1 cellular context compared by ENCODE assay signal in genomic region chr10:116984202-116984993, GRCh38.
A peak's percentile ranks its signal among the peaks of the same experiment; 100 is the strongest.
TF ChIP-seq lines count a peak whose summit lies in the region.

No MANE protein-coding gene starts in this region.

TF ChIP-seq in HepG2, 621 proteins besides CTCF, POLR2A, EP300 and RAD21 (continued from another document and continues in another):
- TF ChIP-seq PAXIP1 (CRISPR knock-in tag; conservative IDR thresholded peaks at IDR 0.05) (peak; percentile 37; the same call in 1 of the 2 replicates), CBFB (CRISPR knock-in tag; IDR thresholded peaks at IDR 0.05) (no peak), SAFB2 (CRISPR knock-in tag; IDR thresholded peaks at IDR 0.05; ENCODE audit: borderline replicate concordance, low read depth) (no peak), ZBTB14 (CRISPR knock-in tag; IDR thresholded peaks at IDR 0.05) (no peak), ZNF510 (CRISPR knock-in tag; IDR thresholded peaks at IDR 0.05; ENCODE audit: low read depth) (no peak), CAMTA2 (CRISPR knock-in tag; IDR thresholded peaks at IDR 0.05; ENCODE audit: borderline replicate concordance) (no peak), BORCS8-MEF2B (CRISPR knock-in tag; IDR thresholded peaks at IDR 0.05) (no peak), ZNF451 (CRISPR knock-in tag; IDR thresholded peaks at IDR 0.05) (no peak), ARNT2 (CRISPR knock-in tag; IDR thresholded peaks at IDR 0.05; ENCODE audit: low read depth) (no peak), YEATS2 (CRISPR knock-in tag; IDR thresholded peaks at IDR 0.05; ENCODE audit: borderline replicate concordance) (no peak), SP5 (CRISPR knock-in tag; IDR thresholded peaks at IDR 0.05; ENCODE audit: borderline replicate concordance, low read depth) (peak; percentile 50; the same call in 1 of the 2 replicates), ELF4 (CRISPR knock-in tag; IDR thresholded peaks at IDR 0.05; ENCODE audit: borderline replicate concordance) (no peak), PLSCR1 (CRISPR knock-in tag; IDR thresholded peaks at IDR 0.05; ENCODE audit: borderline replicate concordance) (no peak), ZNF737 (CRISPR knock-in tag; IDR thresholded peaks at IDR 0.05; ENCODE audit: borderline replicate concordance) (no peak), MTA1 (CRISPR knock-in tag; IDR thresholded peaks at IDR 0.05; ENCODE audit: borderline replicate concordance) (no peak), RFX3 (CRISPR knock-in tag; IDR thresholded peaks at IDR 0.05) (no peak), NCOA2 (CRISPR knock-in tag; IDR thresholded peaks at IDR 0.05) (peak; percentile 73), ZNF589 (CRISPR knock-in tag; conservative IDR thresholded peaks at IDR 0.05) (no peak), MZF1 (CRISPR knock-in tag; IDR thresholded peaks at IDR 0.05; ENCODE audit: borderline replicate concordance) (no peak), CREM (IDR thresholded peaks at IDR 0.05) (peak; percentile 45; the same call in 1 of the 2 replicates), CREM (CRISPR knock-in tag; IDR thresholded peaks at IDR 0.05) (no peak), ZBTB7B (CRISPR knock-in tag; IDR thresholded peaks at IDR 0.05) (peak; percentile 76; the same call in 1 of the 2 replicates), ZNF331 (CRISPR knock-in tag; IDR thresholded peaks at IDR 0.05) (no peak), NAIF1 (CRISPR knock-in tag; IDR thresholded peaks at IDR 0.05; ENCODE audit: borderline replicate concordance) (no peak), TBX2 (CRISPR knock-in tag; IDR thresholded peaks at IDR 0.05; ENCODE audit: borderline replicate concordance) (peak; percentile 40; the same call in 1 of the 2 replicates), KDM2A (CRISPR knock-in tag; IDR thresholded peaks at IDR 0.05; ENCODE audit: borderline replicate concordance, low read depth) (no peak), PRDM15 (CRISPR knock-in tag; IDR thresholded peaks at IDR 0.05) (no peak), SIX4 (CRISPR knock-in tag; IDR thresholded peaks at IDR 0.05) (no peak), CCAR2 (optimal IDR thresholded peaks at IDR 0.05; ENCODE audit: low read depth, low read length) (no peak)
- TF ChIP-seq, protein P1, sequence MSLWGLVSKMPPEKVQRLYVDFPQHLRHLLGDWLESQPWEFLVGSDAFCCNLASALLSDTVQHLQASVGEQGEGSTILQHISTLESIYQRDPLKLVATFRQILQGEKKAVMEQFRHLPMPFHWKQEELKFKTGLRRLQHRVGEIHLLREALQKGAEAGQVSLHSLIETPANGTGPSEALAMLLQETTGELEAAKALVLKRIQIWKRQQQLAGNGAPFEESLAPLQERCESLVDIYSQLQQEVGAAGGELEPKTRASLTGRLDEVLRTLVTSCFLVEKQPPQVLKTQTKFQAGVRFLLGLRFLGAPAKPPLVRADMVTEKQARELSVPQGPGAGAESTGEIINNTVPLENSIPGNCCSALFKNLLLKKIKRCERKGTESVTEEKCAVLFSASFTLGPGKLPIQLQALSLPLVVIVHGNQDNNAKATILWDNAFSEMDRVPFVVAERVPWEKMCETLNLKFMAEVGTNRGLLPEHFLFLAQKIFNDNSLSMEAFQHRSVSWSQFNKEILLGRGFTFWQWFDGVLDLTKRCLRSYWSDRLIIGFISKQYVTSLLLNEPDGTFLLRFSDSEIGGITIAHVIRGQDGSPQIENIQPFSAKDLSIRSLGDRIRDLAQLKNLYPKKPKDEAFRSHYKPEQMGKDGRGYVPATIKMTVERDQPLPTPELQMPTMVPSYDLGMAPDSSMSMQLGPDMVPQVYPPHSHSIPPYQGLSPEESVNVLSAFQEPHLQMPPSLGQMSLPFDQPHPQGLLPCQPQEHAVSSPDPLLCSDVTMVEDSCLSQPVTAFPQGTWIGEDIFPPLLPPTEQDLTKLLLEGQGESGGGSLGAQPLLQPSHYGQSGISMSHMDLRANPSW (CRISPR knock-in tag; IDR thresholded peaks at IDR 0.05; ENCODE audit: borderline replicate concordance): no peak
- TF ChIP-seq, protein P2, sequence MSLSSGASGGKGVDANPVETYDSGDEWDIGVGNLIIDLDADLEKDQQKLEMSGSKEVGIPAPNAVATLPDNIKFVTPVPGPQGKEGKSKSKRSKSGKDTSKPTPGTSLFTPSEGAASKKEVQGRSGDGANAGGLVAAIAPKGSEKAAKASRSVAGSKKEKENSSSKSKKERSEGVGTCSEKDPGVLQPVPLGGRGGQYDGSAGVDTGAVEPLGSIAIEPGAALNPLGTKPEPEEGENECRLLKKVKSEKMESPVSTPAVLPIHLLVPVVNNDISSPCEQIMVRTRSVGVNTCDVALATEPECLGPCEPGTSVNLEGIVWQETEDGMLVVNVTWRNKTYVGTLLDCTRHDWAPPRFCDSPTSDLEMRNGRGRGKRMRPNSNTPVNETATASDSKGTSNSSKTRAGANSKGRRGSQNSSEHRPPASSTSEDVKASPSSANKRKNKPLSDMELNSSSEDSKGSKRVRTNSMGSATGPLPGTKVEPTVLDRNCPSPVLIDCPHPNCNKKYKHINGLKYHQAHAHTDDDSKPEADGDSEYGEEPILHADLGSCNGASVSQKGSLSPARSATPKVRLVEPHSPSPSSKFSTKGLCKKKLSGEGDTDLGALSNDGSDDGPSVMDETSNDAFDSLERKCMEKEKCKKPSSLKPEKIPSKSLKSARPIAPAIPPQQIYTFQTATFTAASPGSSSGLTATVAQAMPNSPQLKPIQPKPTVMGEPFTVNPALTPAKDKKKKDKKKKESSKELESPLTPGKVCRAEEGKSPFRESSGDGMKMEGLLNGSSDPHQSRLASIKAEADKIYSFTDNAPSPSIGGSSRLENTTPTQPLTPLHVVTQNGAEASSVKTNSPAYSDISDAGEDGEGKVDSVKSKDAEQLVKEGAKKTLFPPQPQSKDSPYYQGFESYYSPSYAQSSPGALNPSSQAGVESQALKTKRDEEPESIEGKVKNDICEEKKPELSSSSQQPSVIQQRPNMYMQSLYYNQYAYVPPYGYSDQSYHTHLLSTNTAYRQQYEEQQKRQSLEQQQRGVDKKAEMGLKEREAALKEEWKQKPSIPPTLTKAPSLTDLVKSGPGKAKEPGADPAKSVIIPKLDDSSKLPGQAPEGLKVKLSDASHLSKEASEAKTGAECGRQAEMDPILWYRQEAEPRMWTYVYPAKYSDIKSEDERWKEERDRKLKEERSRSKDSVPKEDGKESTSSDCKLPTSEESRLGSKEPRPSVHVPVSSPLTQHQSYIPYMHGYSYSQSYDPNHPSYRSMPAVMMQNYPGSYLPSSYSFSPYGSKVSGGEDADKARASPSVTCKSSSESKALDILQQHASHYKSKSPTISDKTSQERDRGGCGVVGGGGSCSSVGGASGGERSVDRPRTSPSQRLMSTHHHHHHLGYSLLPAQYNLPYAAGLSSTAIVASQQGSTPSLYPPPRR (CRISPR knock-in tag; IDR thresholded peaks at IDR 0.05; ENCODE audit: borderline replicate concordance): peak; percentile 48; the same call in 1 of the 2 replicates
- TF ChIP-seq, protein P3, sequence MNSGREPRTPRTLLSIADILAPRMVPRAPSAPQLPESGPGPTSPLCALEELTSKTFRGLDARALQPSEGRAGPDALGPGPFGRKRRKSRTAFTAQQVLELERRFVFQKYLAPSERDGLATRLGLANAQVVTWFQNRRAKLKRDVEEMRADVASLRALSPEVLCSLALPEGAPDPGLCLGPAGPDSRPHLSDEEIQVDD (CRISPR knock-in tag; IDR thresholded peaks at IDR 0.05; ENCODE audit: borderline replicate concordance): no peak
- TF ChIP-seq, protein P4, sequence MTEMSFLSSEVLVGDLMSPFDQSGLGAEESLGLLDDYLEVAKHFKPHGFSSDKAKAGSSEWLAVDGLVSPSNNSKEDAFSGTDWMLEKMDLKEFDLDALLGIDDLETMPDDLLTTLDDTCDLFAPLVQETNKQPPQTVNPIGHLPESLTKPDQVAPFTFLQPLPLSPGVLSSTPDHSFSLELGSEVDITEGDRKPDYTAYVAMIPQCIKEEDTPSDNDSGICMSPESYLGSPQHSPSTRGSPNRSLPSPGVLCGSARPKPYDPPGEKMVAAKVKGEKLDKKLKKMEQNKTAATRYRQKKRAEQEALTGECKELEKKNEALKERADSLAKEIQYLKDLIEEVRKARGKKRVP (CRISPR knock-in tag; IDR thresholded peaks at IDR 0.05): no peak
- TF ChIP-seq, protein P5, sequence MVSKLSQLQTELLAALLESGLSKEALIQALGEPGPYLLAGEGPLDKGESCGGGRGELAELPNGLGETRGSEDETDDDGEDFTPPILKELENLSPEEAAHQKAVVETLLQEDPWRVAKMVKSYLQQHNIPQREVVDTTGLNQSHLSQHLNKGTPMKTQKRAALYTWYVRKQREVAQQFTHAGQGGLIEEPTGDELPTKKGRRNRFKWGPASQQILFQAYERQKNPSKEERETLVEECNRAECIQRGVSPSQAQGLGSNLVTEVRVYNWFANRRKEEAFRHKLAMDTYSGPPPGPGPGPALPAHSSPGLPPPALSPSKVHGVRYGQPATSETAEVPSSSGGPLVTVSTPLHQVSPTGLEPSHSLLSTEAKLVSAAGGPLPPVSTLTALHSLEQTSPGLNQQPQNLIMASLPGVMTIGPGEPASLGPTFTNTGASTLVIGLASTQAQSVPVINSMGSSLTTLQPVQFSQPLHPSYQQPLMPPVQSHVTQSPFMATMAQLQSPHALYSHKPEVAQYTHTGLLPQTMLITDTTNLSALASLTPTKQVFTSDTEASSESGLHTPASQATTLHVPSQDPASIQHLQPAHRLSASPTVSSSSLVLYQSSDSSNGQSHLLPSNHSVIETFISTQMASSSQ (IDR thresholded peaks at IDR 0.05; ENCODE audit: low read depth): no peak
- TF ChIP-seq, protein P5 (CRISPR knock-in tag; IDR thresholded peaks at IDR 0.05; ENCODE audit: borderline replicate concordance): no peak; the same call in 1 of the 2 replicates
